6 cellular contexts compared by ENCODE assay signal in genomic region chr11:3063432-3063831, GRCh38. TPM values are rescaled to one million over a fixed set of nuclear protein-coding genes. Genes with fewer than 3 reads are reported as not detected.
DNase-seq lines count a peak whose midpoint lies in the region; ATAC-seq, FAIRE-seq and TF ChIP-seq lines count a peak whose summit lies in the region.
"Not testable (repeated sequence)": the region's sequence is repeated elsewhere in the genome, so short reads cannot be mapped to it uniquely, and the experiment has no call there.

No MANE protein-coding gene starts in this region.

- not testable (repeated sequence) for H2BK5ac ChIP-seq in neuronal stem cell (ENCODE audit: low read length)

- not testable (repeated sequence) for TF ChIP-seq RAD21 in HepG2 (CRISPR knock-in tag; IDR thresholded peaks at IDR 0.05)

- not testable (repeated sequence) for H3K27me3 Mint-ChIP-seq in Caco-2 (ENCODE audit: insufficient read depth, unreplicated experiment); activated B cell treated with CpG ODN at 0.5 μM for 24 hours

- not testable (repeated sequence) for H4K8ac ChIP-seq in neuronal stem cell (ENCODE audit: low read depth, low read length)

- intact Hi-C loops in Caco-2 (cut with micrococcal nuclease; ENCODE audit: unreplicated experiment); activated B cell treated with CpG ODN at 0.5 μM for 24 hours (cut with micrococcal nuclease); HepG2 (cut with micrococcal nuclease; ENCODE audit: unreplicated experiment): not testable (repeated sequence)

- H3K4ac ChIP-seq in neuronal stem cell (ENCODE audit: low read length) = not testable (repeated sequence)

- WGBS in HepG2 (ENCODE audit: low lambda C conversion rate) = 8% methylated on average over 4 of the region's 4 CpGs
- WGBS in neuronal stem cell (ENCODE audit: extremely low coverage in 2 of 2, insufficient read length in 2 of 2, insufficient replicate concordance in 1 of 2), 2 donors = no CpG with 5 or more reads among the region's 4 CpGs

- not testable (repeated sequence) for H3K4me3 ChIP-seq in Caco-2 (ENCODE audit: low read depth, low read length); HUES48 (ENCODE audit: low read depth, low read length); HepG2 (replicated peaks in 1 of 3; ENCODE audit: insufficient read depth in 1 of 3, low read depth in 2 of 3, low read length in 3 of 3); neuronal stem cell (ENCODE audit: low read length in 2 of 2)

- BruUV-seq in Caco-2 (replicated peaks; lab: Mats Ljungman, UMichigan); HepG2 (replicated peaks; lab: Mats Ljungman, UMichigan): not testable (repeated sequence)

- not testable (repeated sequence) for H2AFZ ChIP-seq in HepG2 (ENCODE audit: low read length); neuronal stem cell (ENCODE audit: low read length)

- TF ChIP-seq EP300 in HepG2 (IDR thresholded peaks at IDR 0.05; ENCODE audit: low read depth in 2 of 2, low read length in 2 of 2); HepG2 (CRISPR knock-in tag; IDR thresholded peaks at IDR 0.05; ENCODE audit: borderline replicate concordance): not testable (repeated sequence)

- not testable (repeated sequence) for H2AK5ac ChIP-seq in neuronal stem cell (ENCODE audit: low read depth, low read length)

- not testable (repeated sequence) for H2BK12ac ChIP-seq in neuronal stem cell (ENCODE audit: low read length)

- H2BK120ac ChIP-seq in neuronal stem cell (ENCODE audit: low read depth, low read length) = not testable (repeated sequence)

- H3K9ac ChIP-seq in HUES48 (ENCODE audit: low read depth, low read length); HepG2 (ENCODE audit: insufficient read depth, low read depth, low read length); neuronal stem cell (ENCODE audit: low read depth, low read length, poor library complexity): not testable (repeated sequence)

- H3K4me1 ChIP-seq in Caco-2 (peaks cover 10% of the 10 kb centered on the region), HUES48 (ENCODE audit: control insufficient read depth, insufficient read depth, low read length) (peaks cover 12% of the 10 kb centered on the region), HepG2 (ENCODE audit: insufficient read depth, low read length) (peaks cover 18% of the 10 kb centered on the region)
- H3K4me1 ChIP-seq in neuronal stem cell (ENCODE audit: control insufficient read depth in 2 of 2, insufficient read depth in 1 of 2, low read depth in 1 of 2, low read length in 2 of 2) = not testable (repeated sequence)

- not testable (repeated sequence) for H4K20me1 ChIP-seq in HepG2 (ENCODE audit: insufficient read depth, low read length)

- H3K14ac ChIP-seq in neuronal stem cell (ENCODE audit: low read length) = not testable (repeated sequence)

- H3K27ac Mint-ChIP-seq in Caco-2 (ENCODE audit: unreplicated experiment) = peak overlapping the region; percentile 7
- peak overlapping the region; percentile 19 for H3K27ac Mint-ChIP-seq in activated B cell treated with CpG ODN at 0.5 μM for 24 hours

- POLR2A ChIA-PET in Caco-2 (lab: Charles Lee); RWPE1 (lab: Yijun Ruan, JAX; ENCODE audit: low non-redundant PET); activated B cell treated with CpG ODN at 0.5 μM for 24 hours (lab: Charles Lee); HepG2 (lab: Yijun Ruan, JAX): not testable (repeated sequence)

- H3K36me3 Mint-ChIP-seq in Caco-2 (ENCODE audit: insufficient read depth, unreplicated experiment); activated B cell treated with CpG ODN at 0.5 μM for 24 hours (ENCODE audit: low read depth): not testable (repeated sequence)

- H3K79me2 ChIP-seq in HepG2 (ENCODE audit: insufficient read depth, low read length) = not testable (repeated sequence)

- H3K27ac ChIP-seq in HUES48 (ENCODE audit: low read depth, low read length) (peak overlapping the region; percentile 77), RWPE1 (peak overlapping the region; percentile 54), neuronal stem cell (replicated peaks; ENCODE audit: low read length) (peak overlapping the region; percentile 46)
- not testable (repeated sequence) for H3K27ac ChIP-seq in HepG2 (ENCODE audit: extremely low read length, insufficient read depth, low read length)

- FAIRE-seq in HepG2 (lab: Jason Lieb, UNC) = not testable (repeated sequence)

- in situ Hi-C loops in HepG2 (cut with HindIII; ENCODE audit: extremely low pct_ligation_motif_present, low pct_unique_long_range_greater_than_20kb) = not testable (repeated sequence)

- H4K91ac ChIP-seq in neuronal stem cell (ENCODE audit: low read depth, low read length, poor library complexity) = not testable (repeated sequence)

- ATAC-seq in activated B cell treated with CpG ODN at 0.5 μM for 24 hours (ENCODE audit: low read depth) = peak; percentile 25
- ATAC-seq in HepG2 = not testable (repeated sequence)

- not testable (repeated sequence) for H3K27me3 ChIP-seq in Caco-2 (replicated peaks; ENCODE audit: control insufficient read depth, insufficient read depth, low read length); HUES48 (ENCODE audit: control insufficient read depth, insufficient read depth, low read length); HepG2 (ENCODE audit: control insufficient read depth in 1 of 2, insufficient read depth in 2 of 2, low read length in 2 of 2); neuronal stem cell (ENCODE audit: control insufficient read depth in 3 of 3, insufficient read depth in 3 of 3, low read depth in 1 of 3, low read length in 3 of 3)

- H3K9me3 ChIP-seq in Caco-2 (peaks cover 23% of the 10 kb centered on the region), HUES48 (ENCODE audit: control insufficient read depth, insufficient read depth, low read length) (peaks cover 15% of the 10 kb centered on the region)
- H3K9me3 ChIP-seq in HepG2 (ENCODE audit: low read length); neuronal stem cell (replicated peaks in 1 of 2; ENCODE audit: control insufficient read depth in 2 of 2, insufficient read depth in 1 of 2, low read depth in 1 of 2, low read length in 2 of 2): not testable (repeated sequence)

- TF ChIP-seq POLR2A in HepG2 (IDR thresholded peaks at IDR 0.05; ENCODE audit: insufficient read depth in 1 of 2, low read depth in 2 of 2, low read length in 2 of 2) = not testable (repeated sequence)

- not testable (repeated sequence) for DNase-seq in Caco-2; RWPE1 (ENCODE audit: low spot score); activated B cell treated with CpG ODN at 0.5 μM for 24 hours; HepG2 (ENCODE audit: low spot score); neuronal stem cell (ENCODE audit: low spot score)

- not testable (repeated sequence) for H3K4me2 ChIP-seq in HepG2 (ENCODE audit: low read depth, low read length); neuronal stem cell (ENCODE audit: insufficient read depth, low read length, poor library complexity, severe bottlenecking)

- H3K4me3 Mint-ChIP-seq in Caco-2 (ENCODE audit: unreplicated experiment); activated B cell treated with CpG ODN at 0.5 μM for 24 hours: not testable (repeated sequence)

- not testable (repeated sequence) for TF ChIP-seq CTCF in Caco-2 (IDR thresholded peaks at IDR 0.05; ENCODE audit: insufficient read depth in 1 of 2, low read depth in 1 of 2, low read length in 1 of 2, severe bottlenecking in 1 of 2, unreplicated experiment in 1 of 2); RWPE1 (conservative IDR thresholded peaks at IDR 0.05; ENCODE audit: low read depth); activated B cell treated with CpG ODN at 0.5 μM for 24 hours (IDR thresholded peaks at IDR 0.05); HepG2 (CRISPR knock-in tag; IDR thresholded peaks at IDR 0.05)

- H3K9me3 Mint-ChIP-seq in Caco-2 (ENCODE audit: unreplicated experiment) = peaks cover 15% of the 10 kb centered on the region
- not testable (repeated sequence) for H3K9me3 Mint-ChIP-seq in activated B cell treated with CpG ODN at 0.5 μM for 24 hours

- peaks cover 17% of the 10 kb centered on the region for H3K4me1 Mint-ChIP-seq in Caco-2 (ENCODE audit: low read depth, unreplicated experiment)
- not testable (repeated sequence) for H3K4me1 Mint-ChIP-seq in activated B cell treated with CpG ODN at 0.5 μM for 24 hours

- not testable (repeated sequence) for H3K23ac ChIP-seq in neuronal stem cell (ENCODE audit: low read depth, low read length, poor library complexity)

- CTCF ChIA-PET in Caco-2 (lab: Charles Lee); RWPE1 (lab: Yijun Ruan, JAX); activated B cell treated with CpG ODN at 0.5 μM for 24 hours (lab: Charles Lee); HepG2 (lab: Yijun Ruan, JAX; ENCODE audit: low intra/inter-chr PET ratio, low total read pairs): not testable (repeated sequence)

- H3K36me3 ChIP-seq in Caco-2 (ENCODE audit: control insufficient read depth, insufficient read depth, low read length); HUES48 (ENCODE audit: control insufficient read depth, insufficient read depth, low read length); HepG2 (replicated peaks in 1 of 2; ENCODE audit: control insufficient read depth in 1 of 2, insufficient read depth in 2 of 2, low read length in 2 of 2); neuronal stem cell (replicated peaks in 1 of 2; ENCODE audit: control insufficient read depth in 2 of 2, insufficient read depth in 2 of 2, low read length in 2 of 2): not testable (repeated sequence)

- not testable (repeated sequence) for H2BK15ac ChIP-seq in neuronal stem cell (ENCODE audit: low read length)

- not testable (repeated sequence) for H3K18ac ChIP-seq in neuronal stem cell (ENCODE audit: low read length)

- H3K79me1 ChIP-seq in neuronal stem cell (ENCODE audit: low read depth, low read length) = not testable (repeated sequence)

RNA-seq across cellular contexts. Expression of gene CARS1, which starts 6.2 kb away (rescaled TPM):
- 117 and 121 TPM in 2 replicates for total RNA-seq in Caco-2 (2022)
- 95.9 and 110 TPM in 2 replicates for total RNA-seq in activated B cell treated with CpG ODN at 0.5 μM for 24 hours
- total RNA-seq in HepG2 (2016; rRNA removed; fragmentation: Illumina TruSeq; extraction: Trizol) = 32.1 and 33.8 TPM in 2 replicates
- 6.6 and 6.8 TPM in 2 replicates for total RNA-seq in HepG2 (2016; cell fraction: cytosol; rRNA removed; fragmentation: Illumina TruSeq; extraction: Trizol; ENCODE audit: low read depth)
- 31.0 and 33.3 TPM in 2 replicates for total RNA-seq in HepG2 (2016; cell fraction: insoluble cytoplasmic fraction; rRNA removed; fragmentation: Illumina TruSeq; extraction: Trizol)
- 11.2 and 30.8 TPM in 2 replicates for total RNA-seq in HepG2 (2016; cell fraction: membrane; rRNA removed; fragmentation: Illumina TruSeq; extraction: Trizol)
- 32.2 and 55.6 TPM in 2 replicates for total RNA-seq in HepG2 (2016; cell fraction: nucleus; rRNA removed; fragmentation: Illumina TruSeq; extraction: Trizol)
- polyA plus RNA-seq in HepG2 (2011; rRNA removed) = 47.0 and 51.1 TPM in 2 replicates
- 24.8 and 30.7 TPM in 2 replicates for polyA plus RNA-seq in HepG2 (2011; cell fraction: cytosol; rRNA removed)
- 122 and 123 TPM in 2 replicates for polyA plus RNA-seq in HepG2 (2011; cell fraction: nucleus; rRNA removed)
- 27.1 and 55.0 TPM in 2 replicates for polyA plus RNA-seq in HepG2 (2012)
- 5.3 and 6.3 TPM in 2 replicates for polyA plus RNA-seq in HepG2 (2016; cell fraction: cytosol; fragmentation: Illumina TruSeq; extraction: Trizol; ENCODE audit: low read depth)
- polyA plus RNA-seq in HepG2 (2016; cell fraction: insoluble cytoplasmic fraction; fragmentation: Illumina TruSeq; extraction: Trizol; ENCODE audit: low read depth) = 28.8 and 29.1 TPM in 2 replicates
- polyA plus RNA-seq in HepG2 (2016; cell fraction: membrane; fragmentation: Illumina TruSeq; extraction: Trizol; ENCODE audit: low read depth) = 8.7 and 27.3 TPM in 2 replicates
- polyA plus RNA-seq in HepG2 (2016; cell fraction: nucleus; fragmentation: Illumina TruSeq; extraction: Trizol; ENCODE audit: insufficient read depth, low read depth) = 59.1 and 103 TPM in 2 replicates
- 27.7 and 54.6 TPM in 2 replicates for polyA minus RNA-seq in HepG2 (2011; rRNA and poly(A)+ RNA removed; ENCODE audit: low replicate concordance)
- polyA minus RNA-seq in HepG2 (2011; cell fraction: cytosol; rRNA and poly(A)+ RNA removed) = 18.4 and 22.4 TPM in 2 replicates
- 55.0 and 56.3 TPM in 2 replicates for polyA minus RNA-seq in HepG2 (2011; cell fraction: nucleus; rRNA and poly(A)+ RNA removed)
- polyA plus RNA-seq in neuronal stem cell (2013, experiment 1 of 2) = 21.3 TPM
- polyA plus RNA-seq in neuronal stem cell (2013, experiment 2 of 2) = 20.1 TPM
